In the genomic region with DNA sequence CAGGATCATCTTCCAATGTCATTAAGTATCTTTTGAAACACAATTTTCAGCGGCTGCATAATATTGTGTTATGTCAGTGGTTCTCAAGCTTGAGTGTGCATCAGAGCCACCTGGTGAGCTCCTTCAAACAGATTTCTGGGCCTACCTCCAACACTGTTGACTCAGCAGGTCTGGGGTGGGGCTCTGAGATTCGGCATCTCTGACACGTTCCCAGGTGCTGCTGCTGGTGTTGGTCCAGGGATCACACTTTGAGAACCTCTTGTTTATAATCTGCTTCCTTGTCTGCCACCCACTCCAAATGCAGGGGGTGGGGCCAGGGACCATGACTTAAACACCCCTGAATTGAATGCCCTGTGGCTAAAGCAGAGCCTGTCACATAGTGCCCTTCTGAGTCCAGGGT, we compare ENCODE assay signal across 12 cellular contexts.
A peak's percentile ranks its signal among the peaks of the same experiment; 100 is the strongest.
DNase-seq lines count a peak whose midpoint lies in the region; ATAC-seq and TF ChIP-seq lines count a peak whose summit lies in the region.
"Had no signal": no experiment of that assay in that cellular context is flagged by ENCODE, and none has a peak within 500 bp of the region (broad histone marks: within the 10 kb centered on the region; RNA-seq: fewer than 3 reads in every experiment).

No MANE protein-coding gene starts in this region.

- H3K4me3 ChIP-seq in breast epithelium = no peak overlapping the region
- no peak overlapping the region for H3K4me3 ChIP-seq in fibroblast of mammary gland (ENCODE audit: control insufficient read depth, low read depth, low read length)
- no peak overlapping the region for H3K4me3 ChIP-seq in H7 (ENCODE audit: insufficient read depth, low read depth, low read length)
- H3K4me3 ChIP-seq: psoas muscle, testis had no signal

- no TSS peak for BruUV-seq in MCF 10A (replicated peaks; lab: Mats Ljungman, UMichigan)

- no peaks in the 10 kb centered on the region for H3K4me1 ChIP-seq in breast epithelium
- H3K4me1 ChIP-seq: psoas muscle, testis had no signal

- no peaks in the 10 kb centered on the region for H3K9me3 Mint-ChIP-seq in MCF 10A (ENCODE audit: unreplicated experiment)
- H3K9me3 Mint-ChIP-seq: activated T-helper 2 cell treated with anti-CD3 and anti-CD28 coated beads, Interferon-gamma antibody, Interleukin-2, Interleukin-4, amounts not matched to agents 10 μg/mL and 5 μg/mL and 100 μg/mL, durations not matched to agents 14 hours and 24 hours and 36 hours had no signal

- no peak overlapping the region for H3K4me3 Mint-ChIP-seq in MCF 10A (ENCODE audit: unreplicated experiment)

- H3K27me3 ChIP-seq in breast epithelium (peaks cover 0 to 13% of the 10 kb centered on the region in 2 donors), H7 (ENCODE audit: control insufficient read depth, insufficient read depth, low read length) (no peaks in the 10 kb centered on the region)
- H3K27me3 ChIP-seq: testis had no signal

- TF ChIP-seq POLR2A in breast epithelium (IDR thresholded peaks at IDR 0.05) = no peak

- H3K27ac Mint-ChIP-seq in MCF 10A (ENCODE audit: low read depth, unreplicated experiment) = no peak overlapping the region
- H3K27ac Mint-ChIP-seq: activated T-helper 2 cell treated with anti-CD3 and anti-CD28 coated beads, Interferon-gamma antibody, Interleukin-2, Interleukin-4, amounts not matched to agents 10 μg/mL and 5 μg/mL and 100 μg/mL, durations not matched to agents 14 hours and 24 hours and 36 hours had no signal

- intact Hi-C loops in MCF 10A (cut with micrococcal nuclease) = no loop called here
- intact Hi-C loops in breast epithelium (cut with DNase I; ENCODE audit: low total_unique reads) = no loop called here

- no peaks in the 10 kb centered on the region for H3K36me3 Mint-ChIP-seq in MCF 10A (ENCODE audit: insufficient read depth, unreplicated experiment)

- TF ChIP-seq CTCF in MCF 10A (IDR thresholded peaks at IDR 0.05; ENCODE audit: unreplicated experiment) (no peak), breast epithelium (IDR thresholded peaks at IDR 0.05) (no peak), fibroblast of mammary gland (conservative IDR thresholded peaks at IDR 0.05; ENCODE audit: control insufficient read depth, insufficient read depth, low read depth, low read length) (no peak)

- ATAC-seq in GM19035 (IDR thresholded peaks at IDR 0.05; ENCODE audit: unreplicated experiment) = no peak
- ATAC-seq: psoas muscle had no signal

- H3K27me3 Mint-ChIP-seq in MCF 10A (ENCODE audit: insufficient read depth, unreplicated experiment) = no peaks in the 10 kb centered on the region

- H3K9me3 ChIP-seq in breast epithelium = no peaks in the 10 kb centered on the region
- H3K9me3 ChIP-seq: psoas muscle, testis had no signal

- no peak overlapping the region for H3K27ac ChIP-seq in breast epithelium
- H3K27ac ChIP-seq: psoas muscle, testis had no signal

- H3K36me3 ChIP-seq in breast epithelium (no peaks in the 10 kb centered on the region), H7 (replicated peaks; ENCODE audit: control insufficient read depth, insufficient read depth, low read length) (no peaks in the 10 kb centered on the region)

- CTCF ChIA-PET in MCF 10A (lab: Yijun Ruan, JAX) = interaction anchor here (0.6 to 5.7 kb wide), 3 partner anchors 48 to 469 kb away, joined by 3 to 49 read pairs (median 43); no protein-coding TSS in a partner anchor

- H3K4me1 Mint-ChIP-seq in MCF 10A (ENCODE audit: insufficient read depth, unreplicated experiment) = peaks cover 10% of the 10 kb centered on the region

- POLR2A ChIA-PET in MCF 10A (lab: Yijun Ruan, JAX) = interaction anchor here (0.6 to 1.5 kb wide), 4 partner anchors 10 to 214 kb away, joined by 3 to 4 read pairs (median 4); no protein-coding TSS in a partner anchor

- peak; percentile 88 for DNase-seq in MCF 10A (ENCODE audit: unreplicated experiment)
- DNase-seq in breast epithelium (ENCODE audit: low spot score in 2 of 2) = no peak
- peak; percentile 82 for DNase-seq in NCI-H774 (lab: John Stamatoyannopoulos, UW)
- DNase-seq in fibroblast of mammary gland (ENCODE audit: low read depth) = peak; percentile 49
- DNase-seq in hippocampal formation (lab: John Stamatoyannopoulos, UW) = no peak
- DNase-seq in AG08396 (ENCODE audit: low spot score) = no peak
- no peak for DNase-seq in H7
- DNase-seq: KG1, psoas muscle, testis had no signal

Comparison
In these comparisons a context has a peak if more than half of its experiments do, and no peak if none do; other contexts are left out.
1. DNase-seq: peak in MCF 10A (single experiment), NCI-H774 (single experiment) and fibroblast of mammary gland (single experiment); none in breast epithelium (0 of 2), hippocampal formation (0 of 2), AG08396 (single experiment) and H7 (single experiment).